Comparison of ENCODE assay signal across 12 cellular contexts in the genomic region with DNA sequence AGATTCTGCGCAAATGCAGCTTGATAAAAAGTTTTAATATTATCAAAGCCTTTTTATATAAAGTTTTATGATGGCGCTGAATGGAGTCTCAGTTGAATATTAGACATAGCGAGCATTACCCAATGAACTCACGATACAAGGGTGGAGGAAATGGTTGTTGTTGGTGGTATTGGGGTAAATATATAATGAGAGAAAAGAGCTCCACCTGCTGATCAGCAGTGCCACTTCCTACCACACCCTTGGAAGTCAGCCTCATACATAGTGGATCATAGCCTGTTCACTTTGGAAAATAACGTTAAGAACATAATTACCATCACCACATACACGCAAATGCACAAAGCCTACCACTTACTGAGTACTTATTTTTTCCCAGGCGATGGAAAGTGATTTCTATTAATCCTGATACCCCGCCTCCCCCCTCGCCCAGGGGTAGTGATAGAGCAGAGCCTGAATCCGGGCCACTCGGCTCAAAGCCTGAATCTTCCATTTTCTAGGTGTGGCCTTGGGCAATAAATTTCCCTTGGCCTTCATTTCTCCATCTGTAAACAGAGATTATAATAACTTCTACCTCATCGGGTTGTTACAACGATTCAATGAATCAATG.
DNase-seq lines count a peak whose midpoint lies in the region; ATAC-seq, FAIRE-seq and TF ChIP-seq lines count a peak whose summit lies in the region.
"Had no signal": no experiment of that assay in that cellular context is flagged by ENCODE, and none has a peak within 500 bp of the region (broad histone marks: within the 10 kb centered on the region; RNA-seq: fewer than 3 reads in every experiment).

No MANE protein-coding gene starts in this region.

- DNase-seq in NCI-H2107 treated with DMSO at 0.1 percent for 48 hours (lab: John Stamatoyannopoulos, UW; ENCODE audit: unreplicated experiment) (peak; percentile 15), NCI-H2107 (lab: John Stamatoyannopoulos, UW) (no peak), WTC11 (ENCODE audit: low spot score) (no peak), pancreas (peak in 2 of 6 donors; percentile 15 to 34), esophagus squamous epithelium (lab: John Stamatoyannopoulos, UW) (no peak), nephron progenitor cell (no peak), activated T-cell treated with anti-CD3 and anti-CD28 coated beads for 4 hours (no peak)
- DNase-seq: NCI-H1694 treated with DMSO at 0.1 percent for 48 hours had no signal

- CTCF ChIA-PET in WTC11 (lab: Charles Lee), result interaction anchor here (1.1 to 2.1 kb wide), 2 partner anchors 18 to 608 kb away, joined by 3 to 4 read pairs; no protein-coding TSS in a partner anchor

- WGBS in pancreas, 2 donors, result 65 to 70% methylated on average over 13 of the region's 13 CpGs
- WGBS in esophagus squamous epithelium, 2 donors, result 85 to 92% methylated on average over 12 to 13 of the region's 13 CpGs

- H3K27ac ChIP-seq in pancreas (no peak overlapping the region), esophagus squamous epithelium (no peak overlapping the region)

- H3K27me3 ChIP-seq in pancreas (no peaks in the 10 kb centered on the region), esophagus squamous epithelium (no peaks in the 10 kb centered on the region)

- H3K4me3 Mint-ChIP-seq in WTC11, result no peak overlapping the region
- no peak overlapping the region for H3K4me3 Mint-ChIP-seq in nephron progenitor cell
- H3K4me3 Mint-ChIP-seq: CD14-positive monocyte; dendritic cell treated with granulocyte-macrophage colony-stimulating factor and Interleukin-4, amounts not matched to agents 40 ng/mL and 50 ng/mL, for 4 days had no signal

- no peaks in the 10 kb centered on the region for H3K36me3 ChIP-seq in pancreas
- no peaks in the 10 kb centered on the region for H3K36me3 ChIP-seq in esophagus squamous epithelium

- TF ChIP-seq CTCF in WTC11 (IDR thresholded peaks at IDR 0.05), result no peak
- peak in 1 of 4 donors; percentile 31 for TF ChIP-seq CTCF in pancreas (IDR thresholded peaks at IDR 0.05)
- peak in 1 of 6 experiments; percentile 46 for TF ChIP-seq CTCF in esophagus squamous epithelium (IDR thresholded peaks at IDR 0.05)
- no peak for TF ChIP-seq CTCF in nephron progenitor cell (IDR thresholded peaks at IDR 0.05)

- H3K4me3 ChIP-seq in pancreas (no peak overlapping the region), esophagus squamous epithelium (no peak overlapping the region)

- POLR2A ChIA-PET in WTC11 (lab: Charles Lee), result no interaction called here

- H3K27me3 Mint-ChIP-seq in WTC11 (ENCODE audit: low read depth) (no peaks in the 10 kb centered on the region), nephron progenitor cell (ENCODE audit: low read depth, poor library complexity) (peaks cover 3% of the 10 kb centered on the region)
- H3K27me3 Mint-ChIP-seq: dendritic cell treated with granulocyte-macrophage colony-stimulating factor and Interleukin-4, amounts not matched to agents 40 ng/mL and 50 ng/mL, for 4 days had no signal

- H3K4me1 Mint-ChIP-seq in WTC11 (no peaks in the 10 kb centered on the region), nephron progenitor cell (no peaks in the 10 kb centered on the region)
- H3K4me1 Mint-ChIP-seq: CD14-positive monocyte had no signal

- no peak for TF ChIP-seq POLR2A in esophagus squamous epithelium (IDR thresholded peaks at IDR 0.05)

- FAIRE-seq in pancreas (lab: Jason Lieb, UNC), result no peak

- TF ChIP-seq EP300 in Ishikawa (IDR thresholded peaks at IDR 0.05; ENCODE audit: borderline replicate concordance), result no peak

- no peak overlapping the region for H3K27ac Mint-ChIP-seq in WTC11
- no peak overlapping the region for H3K27ac Mint-ChIP-seq in nephron progenitor cell
- H3K27ac Mint-ChIP-seq: CD14-positive monocyte; dendritic cell treated with granulocyte-macrophage colony-stimulating factor and Interleukin-4, amounts not matched to agents 40 ng/mL and 50 ng/mL, for 4 days had no signal

- H3K36me3 Mint-ChIP-seq in WTC11 (no peaks in the 10 kb centered on the region), nephron progenitor cell (ENCODE audit: low read depth) (no peaks in the 10 kb centered on the region)
- H3K36me3 Mint-ChIP-seq: CD14-positive monocyte had no signal

- peak; percentile 87 for ATAC-seq in WTC11
- ATAC-seq in pancreas, result peak; percentile 74 to 98 (median 90)
- ATAC-seq: activated CD4-positive, CD25-positive, alpha-beta regulatory T cell treated with anti-CD3 and anti-CD28 coated beads, Interleukin-2, amount 50 U/mL, for 24 hours had no signal

- no peaks in the 10 kb centered on the region for H3K9me3 Mint-ChIP-seq in WTC11
- H3K9me3 Mint-ChIP-seq in nephron progenitor cell, result no peaks in the 10 kb centered on the region
- H3K9me3 Mint-ChIP-seq: CD14-positive monocyte; dendritic cell treated with granulocyte-macrophage colony-stimulating factor and Interleukin-4, amounts not matched to agents 40 ng/mL and 50 ng/mL, for 4 days had no signal

- intact Hi-C loops in pancreas (cut with DNase I) (no loop called here), esophagus squamous epithelium (cut with DNase I) (no loop called here)

- TF ChIP-seq RAD21 in Ishikawa (IDR thresholded peaks at IDR 0.05; ENCODE audit: low read depth), result peak; percentile 55

- H3K9me3 ChIP-seq in pancreas (no peaks in the 10 kb centered on the region), esophagus squamous epithelium (no peaks in the 10 kb centered on the region)

- H3K4me1 ChIP-seq in pancreas, result peaks cover 0 to 5% (median 0%) of the 10 kb centered on the region in 3 donors
- H3K4me1 ChIP-seq in esophagus squamous epithelium, result peaks cover 0 to 45% (median 0%) of the 10 kb centered on the region in 3 donors

TF ChIP-seq in Ishikawa, 13 proteins besides CTCF, POLR2A, EP300 and RAD21 (continues in another document):
- TF ChIP-seq TEAD4 (IDR thresholded peaks at IDR 0.05) (no peak), TAF1 (IDR thresholded peaks at IDR 0.05; ENCODE audit: low read depth) (no peak), ZBTB7A (IDR thresholded peaks at IDR 0.05; ENCODE audit: low read depth) (no peak), CEBPB (IDR thresholded peaks at IDR 0.05) (no peak)
- TF ChIP-seq, protein P1, sequence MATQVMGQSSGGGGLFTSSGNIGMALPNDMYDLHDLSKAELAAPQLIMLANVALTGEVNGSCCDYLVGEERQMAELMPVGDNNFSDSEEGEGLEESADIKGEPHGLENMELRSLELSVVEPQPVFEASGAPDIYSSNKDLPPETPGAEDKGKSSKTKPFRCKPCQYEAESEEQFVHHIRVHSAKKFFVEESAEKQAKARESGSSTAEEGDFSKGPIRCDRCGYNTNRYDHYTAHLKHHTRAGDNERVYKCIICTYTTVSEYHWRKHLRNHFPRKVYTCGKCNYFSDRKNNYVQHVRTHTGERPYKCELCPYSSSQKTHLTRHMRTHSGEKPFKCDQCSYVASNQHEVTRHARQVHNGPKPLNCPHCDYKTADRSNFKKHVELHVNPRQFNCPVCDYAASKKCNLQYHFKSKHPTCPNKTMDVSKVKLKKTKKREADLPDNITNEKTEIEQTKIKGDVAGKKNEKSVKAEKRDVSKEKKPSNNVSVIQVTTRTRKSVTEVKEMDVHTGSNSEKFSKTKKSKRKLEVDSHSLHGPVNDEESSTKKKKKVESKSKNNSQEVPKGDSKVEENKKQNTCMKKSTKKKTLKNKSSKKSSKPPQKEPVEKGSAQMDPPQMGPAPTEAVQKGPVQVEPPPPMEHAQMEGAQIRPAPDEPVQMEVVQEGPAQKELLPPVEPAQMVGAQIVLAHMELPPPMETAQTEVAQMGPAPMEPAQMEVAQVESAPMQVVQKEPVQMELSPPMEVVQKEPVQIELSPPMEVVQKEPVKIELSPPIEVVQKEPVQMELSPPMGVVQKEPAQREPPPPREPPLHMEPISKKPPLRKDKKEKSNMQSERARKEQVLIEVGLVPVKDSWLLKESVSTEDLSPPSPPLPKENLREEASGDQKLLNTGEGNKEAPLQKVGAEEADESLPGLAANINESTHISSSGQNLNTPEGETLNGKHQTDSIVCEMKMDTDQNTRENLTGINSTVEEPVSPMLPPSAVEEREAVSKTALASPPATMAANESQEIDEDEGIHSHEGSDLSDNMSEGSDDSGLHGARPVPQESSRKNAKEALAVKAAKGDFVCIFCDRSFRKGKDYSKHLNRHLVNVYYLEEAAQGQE (IDR thresholded peaks at IDR 0.05; ENCODE audit: low read depth), result no peak
- TF ChIP-seq, protein P2, sequence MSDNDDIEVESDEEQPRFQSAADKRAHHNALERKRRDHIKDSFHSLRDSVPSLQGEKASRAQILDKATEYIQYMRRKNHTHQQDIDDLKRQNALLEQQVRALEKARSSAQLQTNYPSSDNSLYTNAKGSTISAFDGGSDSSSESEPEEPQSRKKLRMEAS (IDR thresholded peaks at IDR 0.05), result no peak

TF ChIP-seq in WTC11, 78 proteins besides CTCF, POLR2A, EP300 and RAD21:
- TF ChIP-seq NFE2L1 (CRISPR knock-in tag; IDR thresholded peaks at IDR 0.05), result no peak
- TF ChIP-seq, protein P3, sequence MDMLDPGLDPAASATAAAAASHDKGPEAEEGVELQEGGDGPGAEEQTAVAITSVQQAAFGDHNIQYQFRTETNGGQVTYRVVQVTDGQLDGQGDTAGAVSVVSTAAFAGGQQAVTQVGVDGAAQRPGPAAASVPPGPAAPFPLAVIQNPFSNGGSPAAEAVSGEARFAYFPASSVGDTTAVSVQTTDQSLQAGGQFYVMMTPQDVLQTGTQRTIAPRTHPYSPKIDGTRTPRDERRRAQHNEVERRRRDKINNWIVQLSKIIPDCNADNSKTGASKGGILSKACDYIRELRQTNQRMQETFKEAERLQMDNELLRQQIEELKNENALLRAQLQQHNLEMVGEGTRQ (CRISPR knock-in tag; IDR thresholded peaks at IDR 0.05), result no peak
- TF ChIP-seq, protein P4, sequence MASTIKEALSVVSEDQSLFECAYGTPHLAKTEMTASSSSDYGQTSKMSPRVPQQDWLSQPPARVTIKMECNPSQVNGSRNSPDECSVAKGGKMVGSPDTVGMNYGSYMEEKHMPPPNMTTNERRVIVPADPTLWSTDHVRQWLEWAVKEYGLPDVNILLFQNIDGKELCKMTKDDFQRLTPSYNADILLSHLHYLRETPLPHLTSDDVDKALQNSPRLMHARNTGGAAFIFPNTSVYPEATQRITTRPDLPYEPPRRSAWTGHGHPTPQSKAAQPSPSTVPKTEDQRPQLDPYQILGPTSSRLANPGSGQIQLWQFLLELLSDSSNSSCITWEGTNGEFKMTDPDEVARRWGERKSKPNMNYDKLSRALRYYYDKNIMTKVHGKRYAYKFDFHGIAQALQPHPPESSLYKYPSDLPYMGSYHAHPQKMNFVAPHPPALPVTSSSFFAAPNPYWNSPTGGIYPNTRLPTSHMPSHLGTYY (CRISPR knock-in tag; IDR thresholded peaks at IDR 0.05), result no peak
TF ChIP-seq in WTC11: peak in this region for 0.
